Comparison of ENCODE assay signal across 8 cellular contexts in genomic region chr5:179806250-179807045, GRCh38. TPM values are rescaled to one million over a fixed set of nuclear protein-coding genes. Genes with fewer than 3 reads are reported as not detected.
DNase-seq lines count a peak whose midpoint lies in the region; ATAC-seq and TF ChIP-seq lines count a peak whose summit lies in the region.

Gene MGAT4B, minus strand, starts transcription at chr5:179806866. Its CDS starts 283 bp downstream, at chr5:179806583.

- H3K27me3 ChIP-seq in DOHH2 (ENCODE audit: control insufficient read depth, low read length): no peaks in the 10 kb centered on the region

- H4K20me1 ChIP-seq in DOHH2 (ENCODE audit: control insufficient read depth, insufficient read depth, low read depth, low read length): no peaks in the 10 kb centered on the region

- DNase-seq in HT1080 (ENCODE audit: low read depth): peak; percentile 71
- peak; percentile 85 for DNase-seq in RPMI8226
- DNase-seq in activated naive CD8-positive, alpha-beta T cell treated with anti-CD3 and anti-CD28 coated beads, Interleukin-2, amount 50 U/mL, for 24 hours: peak; percentile 74
- DNase-seq in Right ventricle myocardium inferior (ENCODE audit: missing footprints): peak; percentile 90
- DNase-seq in occipital lobe (lab: John Stamatoyannopoulos, UW): peak; percentile 37
- DNase-seq in NCI-H128 (lab: John Stamatoyannopoulos, UW; ENCODE audit: unreplicated experiment): no peak

- H3K9me2 ChIP-seq in DOHH2 (replicated peaks; ENCODE audit: control insufficient read depth, low read length): no peaks in the 10 kb centered on the region

- peaks cover 26% of the 10 kb centered on the region for H3K4me1 ChIP-seq in DOHH2 (ENCODE audit: control insufficient read depth, low read length)

- H3K9me3 Mint-ChIP-seq in activated naive CD8-positive, alpha-beta T cell treated with anti-CD3 and anti-CD28 coated beads, Interleukin-2, amount 50 U/mL, for 24 hours: no peaks in the 10 kb centered on the region

- peak within 1 kb of the TSS; percentile 71 for H3K4me3 ChIP-seq in DOHH2 (ENCODE audit: low read length)

- no peaks in the 10 kb centered on the region for H3K27me3 Mint-ChIP-seq in activated naive CD8-positive, alpha-beta T cell treated with anti-CD3 and anti-CD28 coated beads, Interleukin-2, amount 50 U/mL, for 24 hours

- peak within 1 kb of the TSS; percentile 95 for H3K4me2 ChIP-seq in DOHH2 (ENCODE audit: low read length)

- intact Hi-C loops in Right ventricle myocardium inferior (cut with DNase I): loop anchor here (2.0 to 5.0 kb wide), 2 partner anchors 14 to 101 kb away; partner anchors contain the start of genes SQSTM1 and TBC1D9B

- H3K4me1 Mint-ChIP-seq in activated naive CD8-positive, alpha-beta T cell treated with anti-CD3 and anti-CD28 coated beads, Interleukin-2, amount 50 U/mL, for 24 hours: peaks cover 34% of the 10 kb centered on the region

- no peaks in the 10 kb centered on the region for H3K9me3 ChIP-seq in DOHH2 (ENCODE audit: control insufficient read depth, insufficient read depth, low read length)

- peak within 1 kb of the TSS; percentile 78 for H3K4me3 Mint-ChIP-seq in activated naive CD8-positive, alpha-beta T cell treated with anti-CD3 and anti-CD28 coated beads, Interleukin-2, amount 50 U/mL, for 24 hours

- H3K27ac Mint-ChIP-seq in activated naive CD8-positive, alpha-beta T cell treated with anti-CD3 and anti-CD28 coated beads, Interleukin-2, amount 50 U/mL, for 24 hours: no peak within 1 kb of the TSS

- peaks cover 1% of the 10 kb centered on the region for H3K36me3 ChIP-seq in DOHH2 (ENCODE audit: control insufficient read depth, low read length)

- H3K79me2 ChIP-seq in DOHH2 (ENCODE audit: control insufficient read depth, low read length): peaks cover 37% of the 10 kb centered on the region

- peaks cover 3% of the 10 kb centered on the region for H3K36me3 Mint-ChIP-seq in activated naive CD8-positive, alpha-beta T cell treated with anti-CD3 and anti-CD28 coated beads, Interleukin-2, amount 50 U/mL, for 24 hours (ENCODE audit: low read depth)

- H3F3A ChIP-seq in DOHH2 (ENCODE audit: control insufficient read depth, insufficient read depth): peaks cover 6% of the 10 kb centered on the region; the same call in 1 of the 2 replicates

- peak within 1 kb of the TSS; percentile 19; the same call in 1 of the 2 replicates for H3K27ac ChIP-seq in DOHH2 (ENCODE audit: low read depth, low read length)

- no peak for TF ChIP-seq CTCF in DOHH2 (IDR thresholded peaks at IDR 0.05; ENCODE audit: low read depth, low read length, poor library complexity, severe bottlenecking)

- ATAC-seq in GM21423 (IDR thresholded peaks at IDR 0.05; ENCODE audit: unreplicated experiment) (peak; percentile 65), Right ventricle myocardium inferior (peak; percentile 93)
- ATAC-seq in activated naive CD8-positive, alpha-beta T cell treated with anti-CD3 and anti-CD28 coated beads, Interleukin-2, amount 50 U/mL, for 24 hours: peak; percentile 60

RNA-seq across cellular contexts. Expression of gene MGAT4B, which starts in this region (rescaled TPM):
- total RNA-seq in HT1080 (2014; rRNA removed; shearing (Covaris generic)): 185 and 198 TPM in 2 replicates
- 187 and 190 TPM in 2 replicates for polyA plus RNA-seq in HT1080 (2015; cell fraction: cytosol; rRNA removed)
- polyA plus RNA-seq in HT1080 (2015; cell fraction: nucleus; rRNA removed): 164 and 177 TPM in 2 replicates
- total RNA-seq in Right ventricle myocardium inferior: 98.9 TPM
- 47.4 TPM for total RNA-seq in occipital lobe
